1 cellular context compared by ENCODE assay signal in the genomic region with DNA sequence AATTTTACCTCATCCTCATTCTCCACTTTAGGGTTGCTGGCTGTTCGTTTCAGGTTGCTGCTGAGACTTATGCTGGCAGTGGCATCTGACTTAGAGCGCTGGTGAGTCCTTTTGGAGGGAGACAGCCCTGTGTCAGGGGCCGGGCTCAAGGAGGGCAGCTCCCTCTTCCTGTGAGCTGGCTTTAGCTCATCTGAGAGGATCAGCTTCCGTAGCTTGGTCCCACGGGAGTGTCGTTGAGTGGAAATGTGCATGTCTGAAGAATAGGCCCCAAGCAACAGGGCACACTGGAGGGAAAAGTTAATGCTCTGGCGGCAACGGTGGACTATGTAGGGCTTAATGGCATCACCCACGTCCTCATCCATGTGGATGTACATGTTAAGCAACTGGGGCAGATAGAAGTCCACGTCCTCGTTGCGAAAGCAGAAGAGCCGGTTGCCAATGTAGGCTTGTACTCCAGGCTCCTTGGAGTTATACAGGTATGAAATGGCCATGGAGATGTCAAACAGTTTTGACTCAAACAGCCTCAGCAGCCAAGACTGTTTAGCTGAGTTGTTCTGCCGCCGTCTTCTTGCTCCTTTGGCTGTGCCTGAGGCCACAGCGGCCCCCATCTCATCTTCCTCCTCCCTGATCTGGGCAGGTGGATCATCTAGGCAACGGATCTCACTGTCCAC.
TF ChIP-seq lines count a peak whose summit lies in the region.

No MANE protein-coding gene starts in this region.

TF ChIP-seq in WTC11, 78 proteins besides CTCF, POLR2A, EP300 and RAD21 (continued from another document):
- TF ChIP-seq, protein P1, sequence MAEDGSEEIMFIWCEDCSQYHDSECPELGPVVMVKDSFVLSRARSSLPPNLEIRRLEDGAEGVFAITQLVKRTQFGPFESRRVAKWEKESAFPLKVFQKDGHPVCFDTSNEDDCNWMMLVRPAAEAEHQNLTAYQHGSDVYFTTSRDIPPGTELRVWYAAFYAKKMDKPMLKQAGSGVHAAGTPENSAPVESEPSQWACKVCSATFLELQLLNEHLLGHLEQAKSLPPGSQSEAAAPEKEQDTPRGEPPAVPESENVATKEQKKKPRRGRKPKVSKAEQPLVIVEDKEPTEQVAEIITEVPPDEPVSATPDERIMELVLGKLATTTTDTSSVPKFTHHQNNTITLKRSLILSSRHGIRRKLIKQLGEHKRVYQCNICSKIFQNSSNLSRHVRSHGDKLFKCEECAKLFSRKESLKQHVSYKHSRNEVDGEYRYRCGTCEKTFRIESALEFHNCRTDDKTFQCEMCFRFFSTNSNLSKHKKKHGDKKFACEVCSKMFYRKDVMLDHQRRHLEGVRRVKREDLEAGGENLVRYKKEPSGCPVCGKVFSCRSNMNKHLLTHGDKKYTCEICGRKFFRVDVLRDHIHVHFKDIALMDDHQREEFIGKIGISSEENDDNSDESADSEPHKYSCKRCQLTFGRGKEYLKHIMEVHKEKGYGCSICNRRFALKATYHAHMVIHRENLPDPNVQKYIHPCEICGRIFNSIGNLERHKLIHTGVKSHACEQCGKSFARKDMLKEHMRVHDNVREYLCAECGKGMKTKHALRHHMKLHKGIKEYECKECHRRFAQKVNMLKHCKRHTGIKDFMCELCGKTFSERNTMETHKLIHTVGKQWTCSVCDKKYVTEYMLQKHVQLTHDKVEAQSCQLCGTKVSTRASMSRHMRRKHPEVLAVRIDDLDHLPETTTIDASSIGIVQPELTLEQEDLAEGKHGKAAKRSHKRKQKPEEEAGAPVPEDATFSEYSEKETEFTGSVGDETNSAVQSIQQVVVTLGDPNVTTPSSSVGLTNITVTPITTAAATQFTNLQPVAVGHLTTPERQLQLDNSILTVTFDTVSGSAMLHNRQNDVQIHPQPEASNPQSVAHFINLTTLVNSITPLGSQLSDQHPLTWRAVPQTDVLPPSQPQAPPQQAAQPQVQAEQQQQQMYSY (CRISPR knock-in tag; IDR thresholded peaks at IDR 0.05): no peak
- TF ChIP-seq RELA (CRISPR knock-in tag; IDR thresholded peaks at IDR 0.05; ENCODE audit: borderline replicate concordance): no peak
- no peak for TF ChIP-seq NFATC4 (CRISPR knock-in tag; IDR thresholded peaks at IDR 0.05)
